ENCODE assay signal across 16 cellular contexts in genomic region chr14:42028607-42029006, GRCh38.
DNase-seq lines count a peak whose midpoint lies in the region; ATAC-seq and TF ChIP-seq lines count a peak whose summit lies in the region.
"Had no signal": no experiment of that assay in that cellular context is flagged by ENCODE, and none has a peak within 500 bp of the region (broad histone marks: within the 10 kb centered on the region; RNA-seq: fewer than 3 reads in every experiment).

No MANE protein-coding gene starts in this region.

- H3K27ac ChIP-seq in cardiac muscle cell (peak overlapping the region; percentile 79), right cardiac atrium (ENCODE audit: low read length) (no peak overlapping the region)
- H3K27ac ChIP-seq: KMS-11 had no signal

- H3K27ac Mint-ChIP-seq in mesothelial cell of epicardium = peak overlapping the region; percentile 22
- H3K27ac Mint-ChIP-seq: CD4-positive, alpha-beta memory T cell had no signal

- H3K36me3 Mint-ChIP-seq in mesothelial cell of epicardium = peaks cover 5% of the 10 kb centered on the region
- H3K36me3 Mint-ChIP-seq: CD4-positive, alpha-beta memory T cell had no signal

- H3K4me1 ChIP-seq in cardiac muscle cell (ENCODE audit: low read depth) (peaks cover 10% of the 10 kb centered on the region), right cardiac atrium (ENCODE audit: control insufficient read depth, insufficient read depth, low read length) (no peaks in the 10 kb centered on the region)

- H3K36me3 ChIP-seq in cardiac muscle cell = no peaks in the 10 kb centered on the region

- H3K9me3 ChIP-seq in cardiac muscle cell (ENCODE audit: low read depth) (no peaks in the 10 kb centered on the region), right cardiac atrium (ENCODE audit: control insufficient read depth, low read length) (no peaks in the 10 kb centered on the region)
- H3K9me3 ChIP-seq: SK-N-SH had no signal

- WGBS in right cardiac atrium = 39% methylated on average over 2 of the region's 2 CpGs

- ATAC-seq in right cardiac atrium (no peak), HG02852 (IDR thresholded peaks at IDR 0.05; ENCODE audit: unreplicated experiment) (no peak)

- no peak overlapping the region for H3K4me3 Mint-ChIP-seq in mesothelial cell of epicardium
- H3K4me3 Mint-ChIP-seq: CD4-positive, alpha-beta memory T cell had no signal

- DNase-seq in cardiac muscle cell (ENCODE audit: low read depth in 1 of 2, low spot score in 1 of 2) (peak in 1 of 2 donors; percentile 17), right cardiac atrium (no peak), OCI-M2 (lab: John Stamatoyannopoulos, UW; ENCODE audit: unreplicated experiment) (peak; percentile 56), mesothelial cell of epicardium (ENCODE audit: low spot score in 2 of 2, unreplicated experiment in 2 of 2) (no peak), D341Med (ENCODE audit: low spot score) (no peak), DMS153 (lab: John Stamatoyannopoulos, UW) (no peak), NCI-H2081 (lab: John Stamatoyannopoulos, UW) (no peak)
- DNase-seq: 8988T; CD4-positive, alpha-beta memory T cell; DMS53; NCI-H1436; NCI-H1930; SHP77; SK-N-SH had no signal

- TF ChIP-seq CTCF in cardiac muscle cell (IDR thresholded peaks at IDR 0.05; ENCODE audit: low read depth, low read length) (no peak), mesothelial cell of epicardium (IDR thresholded peaks at IDR 0.05; ENCODE audit: unreplicated experiment) (no peak)

- intact Hi-C loops in right cardiac atrium (cut with DNase I) = no loop called here

- no peaks in the 10 kb centered on the region for H3K27me3 Mint-ChIP-seq in mesothelial cell of epicardium (ENCODE audit: low read depth)
- H3K27me3 Mint-ChIP-seq: CD4-positive, alpha-beta memory T cell had no signal

- H3K4me1 Mint-ChIP-seq in mesothelial cell of epicardium = peaks cover 22% of the 10 kb centered on the region
- H3K4me1 Mint-ChIP-seq: CD4-positive, alpha-beta memory T cell had no signal

- H3K4me3 ChIP-seq in cardiac muscle cell (no peak overlapping the region), right cardiac atrium (ENCODE audit: low read length) (no peak overlapping the region)

- H3K9me3 Mint-ChIP-seq in mesothelial cell of epicardium = peaks cover 7% of the 10 kb centered on the region

- H3K27me3 ChIP-seq in cardiac muscle cell (no peaks in the 10 kb centered on the region), right cardiac atrium (ENCODE audit: control insufficient read depth, insufficient read depth) (no peaks in the 10 kb centered on the region)
